ENCODE assay signal across 23 cellular contexts in the genomic region with DNA sequence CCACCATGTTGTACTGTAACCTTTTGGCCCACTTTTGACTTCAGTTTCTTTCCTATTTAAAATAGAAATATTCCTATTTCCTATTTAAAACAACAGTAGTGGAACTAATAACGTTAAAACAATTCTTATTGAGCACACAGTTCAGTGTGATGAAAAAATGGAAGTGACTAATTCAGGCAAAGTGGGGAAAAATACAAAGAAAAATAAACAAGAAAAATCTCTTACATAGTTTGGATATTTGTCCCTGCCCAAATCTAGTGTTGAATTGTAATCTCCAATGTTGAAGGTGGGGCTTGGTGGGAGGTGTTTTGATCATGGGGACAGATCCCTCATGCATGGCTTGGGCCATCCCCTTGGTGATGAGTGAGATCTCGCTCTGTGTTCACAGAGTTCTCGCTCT.
"Had no signal": no experiment of that assay in that cellular context is flagged by ENCODE, and none has a peak within 500 bp of the region (broad histone marks: within the 10 kb centered on the region; RNA-seq: fewer than 3 reads in every experiment).

No MANE protein-coding gene starts in this region.

- H3K4me2 ChIP-seq: hepatocyte had no signal

- H3K27me3 Mint-ChIP-seq: dendritic cell treated with granulocyte-macrophage colony-stimulating factor and Interleukin-4, amounts not matched to agents 40 ng/mL and 50 ng/mL, for 4 days; effector memory CD8-positive, alpha-beta T cell; memory B cell had no signal

- H3K9me3 ChIP-seq: colonic mucosa, esophagus squamous epithelium, gastroesophageal sphincter, left lung, lower lobe of right lung had no signal

- H2AFZ ChIP-seq: hepatocyte had no signal

- H3K4me1 Mint-ChIP-seq: immature natural killer cell, memory B cell had no signal

- H3K4me3 Mint-ChIP-seq: dendritic cell treated with granulocyte-macrophage colony-stimulating factor and Interleukin-4, amounts not matched to agents 40 ng/mL and 50 ng/mL, for 4 days; effector memory CD8-positive, alpha-beta T cell; endodermal cell; immature natural killer cell; memory B cell had no signal

- H3K27ac ChIP-seq: colonic mucosa, epithelial cell of prostate, esophagus squamous epithelium, foreskin keratinocyte, gastroesophageal sphincter, heart left ventricle, hepatocyte, left lung, lower lobe of right lung had no signal

- H3K36me3 Mint-ChIP-seq: immature natural killer cell, memory B cell had no signal

- ATAC-seq: effector memory CD8-positive, alpha-beta T cell; esophagus mucosa; foreskin keratinocyte; gastroesophageal sphincter; heart left ventricle; left cardiac atrium; left lung; left ventricle myocardium superior; lower lobe of right lung had no signal

- H3K4me3 ChIP-seq: colonic mucosa, esophagus squamous epithelium, gastroesophageal sphincter, heart left ventricle, hepatocyte, left lung, lower lobe of right lung had no signal

- DNase-seq: colonic mucosa; cortex of kidney; effector CD8-positive, alpha-beta T cell; effector memory CD8-positive, alpha-beta T cell; endodermal cell; erythroblast; esophagus squamous epithelium; foreskin keratinocyte; heart left ventricle; hypothalamus; immature natural killer cell; left cardiac atrium; left lung; left ventricle myocardium superior; lower lobe of right lung; mesendoderm; midbrain had no signal

- H3K27me3 ChIP-seq: colonic mucosa, esophagus squamous epithelium, foreskin keratinocyte, gastroesophageal sphincter, hepatocyte, left lung had no signal

- H3K4me1 ChIP-seq: colonic mucosa, esophagus squamous epithelium, foreskin keratinocyte, gastroesophageal sphincter, heart left ventricle, left lung, lower lobe of right lung had no signal

- H3K27ac Mint-ChIP-seq: dendritic cell treated with granulocyte-macrophage colony-stimulating factor and Interleukin-4, amounts not matched to agents 40 ng/mL and 50 ng/mL, for 4 days; effector memory CD8-positive, alpha-beta T cell; endodermal cell; immature natural killer cell; memory B cell had no signal

- H3K36me3 ChIP-seq: colonic mucosa, esophagus squamous epithelium, gastroesophageal sphincter, heart left ventricle, left lung, lower lobe of right lung had no signal
